20 cellular contexts compared by ENCODE assay signal in genomic region chr7:17506601-17507000, GRCh38.
DNase-seq lines count a peak whose midpoint lies in the region; ATAC-seq and TF ChIP-seq lines count a peak whose summit lies in the region.
"Had no signal": no experiment of that assay in that cellular context is flagged by ENCODE, and none has a peak within 500 bp of the region (broad histone marks: within the 10 kb centered on the region; RNA-seq: fewer than 3 reads in every experiment).

No MANE protein-coding gene starts in this region.

- H3K9ac ChIP-seq in mesenchymal stem cell (ENCODE audit: low read length) (no peak overlapping the region), GM23248 (no peak overlapping the region)
- H3K9ac ChIP-seq: BLaER1 treated with 17β-estradiol and CSF1 and Interleukin-3, amounts not matched to agents 10 nM and 100 nM had no signal

- H4K91ac ChIP-seq in mesenchymal stem cell (ENCODE audit: low read length) = no peak overlapping the region

- in situ Hi-C loops in GM23248 (cut with MboI) = no loop called here

- no peak for ATAC-seq in HG03432 (IDR thresholded peaks at IDR 0.05; ENCODE audit: unreplicated experiment)

- DNase-seq in amniotic epithelial cell (ENCODE audit: low read depth) = peak; percentile 72
- peak; percentile 89 for DNase-seq in fibroblast of villous mesenchyme (ENCODE audit: low read depth)
- no peak for DNase-seq in mesenchymal stem cell
- no peak for DNase-seq in GM23248
- no peak for DNase-seq in erythroblast (lab: John Stamatoyannopoulos, UW)
- no peak for DNase-seq in substantia nigra (lab: John Stamatoyannopoulos, UW)
- DNase-seq: CD4-positive, alpha-beta memory T cell; DND-41; GOT3; HCEC 1CT; Kasumi-1; NCI-H187; NCI-H446; NCI-H526; OCI-M1; SJCRH30 had no signal

- H2AFZ ChIP-seq in mesenchymal stem cell (ENCODE audit: low read depth, low read length) (no peak overlapping the region), GM23248 (no peak overlapping the region)

- peak overlapping the region; percentile 89 for H2AK5ac ChIP-seq in mesenchymal stem cell (ENCODE audit: low read length, severe bottlenecking)

- H4K8ac ChIP-seq in mesenchymal stem cell (ENCODE audit: low read length) = no peak overlapping the region

- peak overlapping the region in 1 of 2 experiments; percentile 80 for H3K23ac ChIP-seq in mesenchymal stem cell (ENCODE audit: low read length in 2 of 2)

- no peaks in the 10 kb centered on the region for H3K9me3 ChIP-seq in mesenchymal stem cell (ENCODE audit: control insufficient read depth, low read length)
- no peaks in the 10 kb centered on the region for H3K9me3 ChIP-seq in GM23248 (ENCODE audit: low read depth)
- H3K9me3 ChIP-seq: BLaER1 treated with 17β-estradiol and CSF1 and Interleukin-3, amounts not matched to agents 10 nM and 100 nM; Caco-2; SJCRH30 had no signal

- no peaks in the 10 kb centered on the region for H3K36me3 ChIP-seq in mesenchymal stem cell (ENCODE audit: control insufficient read depth in 1 of 2, insufficient read depth in 2 of 2, low read depth in 1 of 2, low read length in 2 of 2)
- H3K36me3 ChIP-seq in GM23248 (ENCODE audit: low read depth) = no peaks in the 10 kb centered on the region
- H3K36me3 ChIP-seq: BLaER1 treated with 17β-estradiol and CSF1 and Interleukin-3, amounts not matched to agents 10 nM and 100 nM; SJCRH30 had no signal

- H3K4me1 ChIP-seq in mesenchymal stem cell (ENCODE audit: control insufficient read depth, insufficient read depth, low read depth, low read length) (no peaks in the 10 kb centered on the region), GM23248 (ENCODE audit: insufficient read depth) (peaks cover 19% of the 10 kb centered on the region)
- H3K4me1 ChIP-seq: BLaER1 treated with 17β-estradiol and CSF1 and Interleukin-3, amounts not matched to agents 10 nM and 100 nM; SJCRH30 had no signal

- peaks cover 17% of the 10 kb centered on the region for H3K79me1 ChIP-seq in mesenchymal stem cell (replicated peaks; ENCODE audit: low read length, poor library complexity, severe bottlenecking)

- no peak overlapping the region for H3K4me2 ChIP-seq in mesenchymal stem cell (ENCODE audit: low read length, poor library complexity, severe bottlenecking)
- H3K4me2 ChIP-seq in GM23248 (ENCODE audit: unreplicated experiment) = no peak overlapping the region
- H3K4me2 ChIP-seq: BLaER1 treated with 17β-estradiol and CSF1 and Interleukin-3, amounts not matched to agents 10 nM and 100 nM had no signal

- H3K27ac ChIP-seq in mesenchymal stem cell (ENCODE audit: low read length, poor library complexity, severe bottlenecking) = no peak overlapping the region
- H3K27ac ChIP-seq in GM23248 = no peak overlapping the region
- no peak overlapping the region for H3K27ac ChIP-seq in substantia nigra (ENCODE audit: low read depth, low read length, poor library complexity, severe bottlenecking)
- H3K27ac ChIP-seq: BLaER1 treated with 17β-estradiol and CSF1 and Interleukin-3, amounts not matched to agents 10 nM and 100 nM; SJCRH30 had no signal

- no peak overlapping the region for H2BK5ac ChIP-seq in mesenchymal stem cell (ENCODE audit: low read depth, low read length, poor library complexity, severe bottlenecking)

- H4K20me1 ChIP-seq in GM23248 (ENCODE audit: insufficient read depth) = no peaks in the 10 kb centered on the region
- H4K20me1 ChIP-seq: BLaER1 treated with 17β-estradiol and CSF1 and Interleukin-3, amounts not matched to agents 10 nM and 100 nM had no signal

- no peak overlapping the region for H2BK120ac ChIP-seq in mesenchymal stem cell (ENCODE audit: low read depth, low read length)

- no peak overlapping the region for H3K18ac ChIP-seq in mesenchymal stem cell (ENCODE audit: low read depth in 1 of 2, low read length in 2 of 2)

- H3K9me2 ChIP-seq in GM23248 (ENCODE audit: insufficient read depth) = no peaks in the 10 kb centered on the region

- no peak for TF ChIP-seq CTCF in fibroblast of villous mesenchyme (IDR thresholded peaks at IDR 0.05; ENCODE audit: insufficient read depth, low read depth, low read length)

- H3K4me3 ChIP-seq in fibroblast of villous mesenchyme (ENCODE audit: low read depth, low read length) = no peak overlapping the region
- no peak overlapping the region for H3K4me3 ChIP-seq in mesenchymal stem cell (ENCODE audit: insufficient read depth in 1 of 2, low read depth in 1 of 2, low read length in 2 of 2)
- no peak overlapping the region for H3K4me3 ChIP-seq in GM23248
- H3K4me3 ChIP-seq: BLaER1 treated with 17β-estradiol and CSF1 and Interleukin-3, amounts not matched to agents 10 nM and 100 nM; GM12878; SJCRH30 had no signal

- no peak for TF ChIP-seq POLR2A in erythroblast (IDR thresholded peaks at IDR 0.05; ENCODE audit: low read length)

- no peak overlapping the region for H3K4ac ChIP-seq in mesenchymal stem cell (ENCODE audit: low read depth in 1 of 2, low read length in 2 of 2)

- H3K27me3 ChIP-seq in mesenchymal stem cell (ENCODE audit: control insufficient read depth in 1 of 2, insufficient read depth in 1 of 2, low read length in 2 of 2) (no peaks in the 10 kb centered on the region), GM23248 (replicated peaks; ENCODE audit: insufficient read depth) (no peaks in the 10 kb centered on the region)
- H3K27me3 ChIP-seq: BLaER1 treated with 17β-estradiol and CSF1 and Interleukin-3, amounts not matched to agents 10 nM and 100 nM; SJCRH30 had no signal

- no peak overlapping the region for H3K14ac ChIP-seq in mesenchymal stem cell (ENCODE audit: low read length in 2 of 2)

- WGBS in mesenchymal stem cell = no CpG with 5 or more reads among the region's 2 CpGs
- WGBS in GM23248 (ENCODE audit: low coverage in 1 of 2, low lambda C conversion rate in 2 of 2, missing lambda C conversion rate in 2 of 2), 2 experiments = 95 to 97% methylated on average over 2 of the region's 2 CpGs

- no peak overlapping the region for H2BK15ac ChIP-seq in mesenchymal stem cell (ENCODE audit: low read depth, poor library complexity, severe bottlenecking)

- H3F3A ChIP-seq in GM23248 (ENCODE audit: insufficient read depth) = peaks cover 18% of the 10 kb centered on the region

- H2BK12ac ChIP-seq in mesenchymal stem cell (ENCODE audit: low read length in 2 of 2) = no peak overlapping the region

- H3K79me2 ChIP-seq in GM23248 (ENCODE audit: insufficient read depth) = no peaks in the 10 kb centered on the region

Comparison
In these comparisons a context has a peak if more than half of its experiments do, and no peak if none do; other contexts are left out.
1. DNase-seq: peak in amniotic epithelial cell (single experiment) and fibroblast of villous mesenchyme (single experiment); none in mesenchymal stem cell (single experiment), GM23248 (single experiment), erythroblast (0 of 2) and substantia nigra (0 of 49).